In genomic region chr9:116812231-116813028, GRCh38 we compare ENCODE assay signal across 17 cellular contexts.
"Had no signal": no experiment of that assay in that cellular context is flagged by ENCODE, and none has a peak within 500 bp of the region (broad histone marks: within the 10 kb centered on the region; RNA-seq: fewer than 3 reads in every experiment).

No MANE protein-coding gene starts in this region.

- H3K27ac ChIP-seq: breast epithelium, heart left ventricle, left lung, ovary, skin epidermis, thyroid gland, uterus had no signal

- H3K4me1 Mint-ChIP-seq: activated CD4-positive, alpha-beta T cell treated with anti-CD3 and anti-CD28 coated beads, Interleukin-2, amount 10 ng/mL, durations not matched to agents 24 days and 14 days; memory B cell; T-cell had no signal

- H3K4me3 Mint-ChIP-seq: activated CD4-positive, alpha-beta T cell treated with anti-CD3 and anti-CD28 coated beads, Interleukin-2, amount 10 ng/mL, durations not matched to agents 24 days and 14 days; memory B cell; neural crest cell; T-cell had no signal

- H3K27me3 ChIP-seq: breast epithelium, left lung, ovary, thyroid gland, uterus had no signal

- H3K4me3 ChIP-seq: breast epithelium, heart left ventricle, left lung, ovary, skin epidermis, thyroid gland, uterus had no signal

- H3K27me3 Mint-ChIP-seq: activated CD4-positive, alpha-beta T cell treated with anti-CD3 and anti-CD28 coated beads, Interleukin-2, amount 10 ng/mL, durations not matched to agents 24 days and 14 days had no signal

- H3K9me3 Mint-ChIP-seq: activated CD4-positive, alpha-beta T cell treated with anti-CD3 and anti-CD28 coated beads, Interleukin-2, amount 10 ng/mL, durations not matched to agents 24 days and 14 days; neural crest cell had no signal

- H3K9me3 ChIP-seq: breast epithelium, heart left ventricle, left lung, ovary, thyroid gland, uterus had no signal

- H3K36me3 ChIP-seq: breast epithelium, heart left ventricle, left lung, ovary, thyroid gland, uterus had no signal

- ATAC-seq: heart left ventricle, left lung, T-cell had no signal

- H3K36me3 Mint-ChIP-seq: memory B cell, T-cell had no signal

- DNase-seq: activated CD4-positive, alpha-beta T cell treated with anti-CD3 and anti-CD28 coated beads, Interleukin-2, amount 10 ng/mL, durations not matched to agents 24 days and 14 days; activated naive CD4-positive, alpha-beta T cell treated with anti-CD3 and anti-CD28 coated beads, Interleukin-2, amount 50 U/mL, for 16 hours; activated T-cell treated with anti-CD3 and anti-CD28 coated beads for 4 hours; amniotic stem cell; foreskin melanocyte; heart left ventricle; left lung; ovary; retina; T-cell; T1000; thyroid gland; uterus had no signal

- H3K27ac Mint-ChIP-seq: activated CD4-positive, alpha-beta T cell treated with anti-CD3 and anti-CD28 coated beads, Interleukin-2, amount 10 ng/mL, durations not matched to agents 24 days and 14 days; memory B cell; T-cell had no signal

- H3K4me1 ChIP-seq: breast epithelium, heart left ventricle, left lung, thyroid gland, uterus had no signal
